In genomic region chr11:117292616-117293015, GRCh38 we compare ENCODE assay signal across 28 cellular contexts. TPM values are rescaled to one million over a fixed set of nuclear protein-coding genes. Genes with fewer than 3 reads are reported as not detected.
"Had no signal": no experiment of that assay in that cellular context is flagged by ENCODE, and none has a peak within 500 bp of the region (broad histone marks: within the 10 kb centered on the region; RNA-seq: fewer than 3 reads in every experiment).

No MANE protein-coding gene starts in this region.

- H3K27ac Mint-ChIP-seq: IgD-negative memory B cell had no signal

- H3K4me1 Mint-ChIP-seq: IgD-negative memory B cell had no signal

- H3K36me3 ChIP-seq: SJCRH30 had no signal

- H3K9ac ChIP-seq: KMS-11 had no signal

- H3K9me3 ChIP-seq: Peyer's patch, SJCRH30 had no signal

- H3K4me2 ChIP-seq: KMS-11, PC-9 had no signal

- H3K4me3 ChIP-seq: K562, PC-9, Peyer's patch, SJCRH30 had no signal

- H3K4me3 Mint-ChIP-seq: IgD-negative memory B cell had no signal

- H2AFZ ChIP-seq: PC-9 had no signal

- H3K27me3 Mint-ChIP-seq: IgD-negative memory B cell had no signal

- DNase-seq: Kasumi-1; MM.1S; NCI-H1048; NCI-H1105 treated with DMSO at 0.1 percent for 48 hours; NCI-H1417 treated with DMSO at 0.1 percent for 48 hours; NCI-H146; NCI-H1694 treated with DMSO at 0.1 percent for 48 hours; NCI-H1930; NCI-H2081; NCI-H2107; NCI-H226; NCI-H446; NCI-H510A; NCI-H524 treated with DMSO at 0.1 percent for 48 hours; NCI-H69; NCI-H774; NK-92 treated with Interleukin-12 subunit alpha and Interleukin-12 subunit beta, amount 100 ng/mL, for 24 hours; OCI-M1; PC-9; Peyer's patch; SHP77 treated with DMSO at 0.1 percent for 48 hours; SJCRH30 had no signal

- H3K27ac ChIP-seq: HL-60, KMS-11, PC-9, Peyer's patch, SJCRH30 had no signal

- H3K9me3 Mint-ChIP-seq: IgD-negative memory B cell had no signal

- H3K27me3 ChIP-seq: Peyer's patch, SJCRH30 had no signal

- ATAC-seq: K562, Right ventricle myocardium inferior, SK-N-SH treated with all-trans-retinoic acid at 6 μM for 48 hours had no signal

- H3K4me1 ChIP-seq: Peyer's patch, SJCRH30 had no signal

RNA-seq across cellular contexts. Expression of gene BACE1, which starts 23.4 kb away (rescaled TPM):
- polyA plus RNA-seq: IgD-negative memory B cell had no signal
